In the genomic region with DNA sequence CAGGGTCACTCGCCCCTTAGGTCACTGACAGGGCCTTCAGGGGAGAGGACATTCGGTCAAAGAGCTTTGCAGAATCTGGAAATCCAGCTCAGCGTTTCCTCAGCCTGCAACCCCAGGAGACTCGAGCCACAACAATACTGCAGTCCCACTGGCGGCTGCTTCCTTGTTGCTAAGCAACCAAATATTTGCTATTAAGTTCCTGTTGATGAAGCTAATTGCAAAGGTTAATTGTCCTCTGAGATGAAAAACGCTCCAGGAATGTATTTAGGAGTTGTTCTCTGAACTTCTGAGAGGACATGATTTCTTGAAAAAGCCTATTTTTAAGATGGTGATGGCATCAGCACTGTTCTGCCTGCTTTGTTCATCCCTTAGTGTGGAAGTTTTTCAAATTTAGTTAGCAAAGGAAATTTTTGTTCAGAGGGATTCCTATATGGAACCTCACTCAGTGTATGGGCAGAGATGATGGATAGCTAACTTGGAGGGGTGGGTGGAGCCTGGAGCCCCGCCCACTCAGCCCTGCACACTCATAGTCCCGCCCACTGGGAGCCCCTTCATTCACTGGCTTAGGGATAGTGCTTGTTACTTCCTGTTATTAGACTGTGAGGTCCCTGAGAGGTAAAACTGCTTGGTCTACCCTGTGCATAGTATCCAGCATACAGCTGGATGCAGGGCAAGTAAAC, we compare ENCODE assay signal across 8 cellular contexts.
DNase-seq lines count a peak whose midpoint lies in the region; ATAC-seq and TF ChIP-seq lines count a peak whose summit lies in the region.

No MANE protein-coding gene starts in this region.

- TF ChIP-seq EP300 in sigmoid colon (IDR thresholded peaks at IDR 0.05): peak in 1 of 4 donors; percentile 9

- CTCF ChIA-PET in WTC11 (lab: Charles Lee): interaction anchor here (1.2 to 2.4 kb wide), 5 partner anchors 13 to 473 kb away, joined by 4 to 9 read pairs (median 6); no protein-coding TSS in a partner anchor
- CTCF ChIA-PET in activated naive CD4-positive, alpha-beta T cell treated with anti-CD3 and anti-CD28 coated beads for 36 hours (lab: Charles Lee): interaction anchor here (0.9 kb wide), 1 partner anchor 214 kb away, joined by 4 read pairs; no protein-coding TSS in a partner anchor

- DNase-seq in SIG-M5 treated with dmso at 0.1 percent for 504 hours (lab: John Stamatoyannopoulos, UW; ENCODE audit: unreplicated experiment): peak; percentile 39
- no peak for DNase-seq in SIG-M5 (lab: John Stamatoyannopoulos, UW)
- DNase-seq in WTC11 (ENCODE audit: low spot score): peak; percentile 66
- peak; percentile 51 for DNase-seq in glutamatergic neuron
- DNase-seq in sigmoid colon: no peak
- no peak for DNase-seq in putamen (ENCODE audit: low spot score)
- no peak for DNase-seq in activated naive CD4-positive, alpha-beta T cell treated with anti-CD3 and anti-CD28 coated beads for 36 hours

- H3K4me3 Mint-ChIP-seq in WTC11 (no peak overlapping the region), glutamatergic neuron (ENCODE audit: unreplicated experiment) (no peak overlapping the region)
- no peak overlapping the region for H3K4me3 Mint-ChIP-seq in activated naive CD4-positive, alpha-beta T cell treated with anti-CD3 and anti-CD28 coated beads for 36 hours

- H3K4me3 ChIP-seq in sigmoid colon: no peak overlapping the region

- H3K27me3 Mint-ChIP-seq in WTC11 (ENCODE audit: low read depth) (peaks cover 10% of the 10 kb centered on the region), glutamatergic neuron (ENCODE audit: unreplicated experiment) (peaks cover 12% of the 10 kb centered on the region)
- peaks cover 2% of the 10 kb centered on the region for H3K27me3 Mint-ChIP-seq in activated naive CD4-positive, alpha-beta T cell treated with anti-CD3 and anti-CD28 coated beads for 36 hours (ENCODE audit: low read depth)

- no peaks in the 10 kb centered on the region for H3K27me3 ChIP-seq in sigmoid colon

- no peaks in the 10 kb centered on the region for H3K9me3 ChIP-seq in sigmoid colon

- POLR2A ChIA-PET in WTC11 (lab: Charles Lee): no interaction called here

- H3K9me3 Mint-ChIP-seq in WTC11 (peaks cover 22% of the 10 kb centered on the region), glutamatergic neuron (ENCODE audit: unreplicated experiment) (peaks cover 16% of the 10 kb centered on the region)
- H3K9me3 Mint-ChIP-seq in activated naive CD4-positive, alpha-beta T cell treated with anti-CD3 and anti-CD28 coated beads for 36 hours: peaks cover 2% of the 10 kb centered on the region

- H3K36me3 ChIP-seq in sigmoid colon: no peaks in the 10 kb centered on the region

- no peak for TF ChIP-seq CTCF in WTC11 (IDR thresholded peaks at IDR 0.05)
- no peak for TF ChIP-seq CTCF in glutamatergic neuron (IDR thresholded peaks at IDR 0.05; ENCODE audit: partially characterized antibody, unreplicated experiment)
- TF ChIP-seq CTCF in sigmoid colon (IDR thresholded peaks at IDR 0.05): no peak

- peak overlapping the region; percentile 33 to 88 (median 74) for H3K27ac ChIP-seq in sigmoid colon

- 20 to 21% methylated on average over 8 of the region's 8 CpGs for WGBS in sigmoid colon, 2 donors

- intact Hi-C loops in sigmoid colon (cut with DNase I): no loop called here
- intact Hi-C loops in activated naive CD4-positive, alpha-beta T cell treated with anti-CD3 and anti-CD28 coated beads for 36 hours (cut with micrococcal nuclease): no loop called here

- ATAC-seq in HG03432 (IDR thresholded peaks at IDR 0.05; ENCODE audit: unreplicated experiment) (peak; percentile 63), WTC11 (peak; percentile 96)

- peaks cover 0 to 43% (median 28%) of the 10 kb centered on the region in 4 donors for H3K4me1 ChIP-seq in sigmoid colon

- H3K27ac Mint-ChIP-seq in WTC11 (no peak overlapping the region; the same call in 1 of the 2 replicates), glutamatergic neuron (ENCODE audit: unreplicated experiment) (no peak overlapping the region)
- no peak overlapping the region for H3K27ac Mint-ChIP-seq in activated naive CD4-positive, alpha-beta T cell treated with anti-CD3 and anti-CD28 coated beads for 36 hours

- no peak for TF ChIP-seq POLR2A in sigmoid colon (IDR thresholded peaks at IDR 0.05)

- H3K4me1 Mint-ChIP-seq in WTC11: peaks cover 19% of the 10 kb centered on the region
- peaks cover 7% of the 10 kb centered on the region for H3K4me1 Mint-ChIP-seq in glutamatergic neuron (ENCODE audit: low read depth, unreplicated experiment)
- peaks cover 4% of the 10 kb centered on the region for H3K4me1 Mint-ChIP-seq in activated naive CD4-positive, alpha-beta T cell treated with anti-CD3 and anti-CD28 coated beads for 36 hours (ENCODE audit: low read depth)

- H3K36me3 Mint-ChIP-seq in WTC11 (peaks cover 12% of the 10 kb centered on the region), glutamatergic neuron (ENCODE audit: unreplicated experiment) (peaks cover 7% of the 10 kb centered on the region)
- H3K36me3 Mint-ChIP-seq in activated naive CD4-positive, alpha-beta T cell treated with anti-CD3 and anti-CD28 coated beads for 36 hours (ENCODE audit: low read depth): no peaks in the 10 kb centered on the region

TF ChIP-seq in WTC11, 78 proteins besides CTCF, POLR2A, EP300 and RAD21:
- TF ChIP-seq MYBL2 (CRISPR knock-in tag; IDR thresholded peaks at IDR 0.05) (no peak), TEAD1 (CRISPR knock-in tag; IDR thresholded peaks at IDR 0.05) (no peak), GABPB1 (CRISPR knock-in tag; IDR thresholded peaks at IDR 0.05) (no peak)

Comparison
In these comparisons a context has a peak if more than half of its experiments do, and no peak if none do; other contexts are left out.
1. DNase-seq: peak in SIG-M5 treated with dmso at 0.1 percent for 504 hours (single experiment), WTC11 (single experiment) and glutamatergic neuron (single experiment); none in SIG-M5 (single experiment), sigmoid colon (single experiment), putamen (single experiment) and activated naive CD4-positive, alpha-beta T cell treated with anti-CD3 and anti-CD28 coated beads for 36 hours (single experiment).